ENCODE assay signal across 1 cellular context in the genomic region with DNA sequence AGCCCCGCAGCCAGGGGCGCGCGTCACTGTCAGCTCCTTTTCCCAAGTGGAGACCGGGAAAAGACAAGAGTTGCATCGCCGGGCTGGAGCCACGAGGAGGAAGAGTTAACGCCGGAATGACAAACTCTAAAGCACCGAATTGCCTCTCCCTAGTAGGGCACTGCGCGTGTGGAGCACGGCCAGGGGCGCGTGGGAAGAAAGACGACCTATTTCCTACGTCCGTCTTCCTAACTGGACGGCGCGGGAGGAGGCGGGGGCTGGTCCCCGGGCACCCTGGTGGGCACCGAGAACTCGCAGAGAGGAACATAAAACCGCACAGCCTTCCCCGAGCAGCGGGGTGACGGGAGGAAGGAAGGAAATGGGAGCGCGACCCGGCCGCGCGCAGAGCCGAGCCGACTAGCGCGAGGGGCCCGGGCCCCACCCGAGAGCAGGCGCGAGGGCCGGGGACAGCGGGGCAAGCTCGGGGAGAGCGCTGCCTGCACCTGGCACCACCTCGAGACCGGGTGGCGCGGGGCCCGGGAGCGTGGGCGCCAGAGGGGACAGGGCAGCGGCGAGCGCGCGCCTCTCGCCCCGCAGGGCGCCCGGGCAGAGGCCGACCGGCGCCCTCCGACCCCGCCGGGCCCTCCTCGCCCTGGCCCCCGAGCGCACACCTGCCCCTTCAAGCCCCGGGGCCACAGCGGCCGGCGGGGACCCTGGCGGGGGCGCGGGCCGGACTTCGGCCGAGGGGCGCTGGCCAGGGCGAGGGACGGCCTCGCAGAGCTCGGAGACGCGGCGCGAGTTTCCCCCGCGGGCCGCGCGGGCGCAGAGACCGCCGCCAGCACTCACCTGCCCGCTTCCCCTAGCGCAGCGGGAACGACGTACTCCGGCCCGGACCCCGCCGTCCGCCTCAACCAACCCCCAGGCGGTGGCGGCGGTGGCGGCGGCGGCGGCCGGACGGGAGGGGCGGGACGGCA.
TF ChIP-seq lines count a peak whose summit lies in the region.

No MANE protein-coding gene starts in this region.

TF ChIP-seq in SK-N-SH, 30 proteins besides CTCF, POLR2A, EP300 and RAD21 (continued from another document):
- TF ChIP-seq, protein P1, sequence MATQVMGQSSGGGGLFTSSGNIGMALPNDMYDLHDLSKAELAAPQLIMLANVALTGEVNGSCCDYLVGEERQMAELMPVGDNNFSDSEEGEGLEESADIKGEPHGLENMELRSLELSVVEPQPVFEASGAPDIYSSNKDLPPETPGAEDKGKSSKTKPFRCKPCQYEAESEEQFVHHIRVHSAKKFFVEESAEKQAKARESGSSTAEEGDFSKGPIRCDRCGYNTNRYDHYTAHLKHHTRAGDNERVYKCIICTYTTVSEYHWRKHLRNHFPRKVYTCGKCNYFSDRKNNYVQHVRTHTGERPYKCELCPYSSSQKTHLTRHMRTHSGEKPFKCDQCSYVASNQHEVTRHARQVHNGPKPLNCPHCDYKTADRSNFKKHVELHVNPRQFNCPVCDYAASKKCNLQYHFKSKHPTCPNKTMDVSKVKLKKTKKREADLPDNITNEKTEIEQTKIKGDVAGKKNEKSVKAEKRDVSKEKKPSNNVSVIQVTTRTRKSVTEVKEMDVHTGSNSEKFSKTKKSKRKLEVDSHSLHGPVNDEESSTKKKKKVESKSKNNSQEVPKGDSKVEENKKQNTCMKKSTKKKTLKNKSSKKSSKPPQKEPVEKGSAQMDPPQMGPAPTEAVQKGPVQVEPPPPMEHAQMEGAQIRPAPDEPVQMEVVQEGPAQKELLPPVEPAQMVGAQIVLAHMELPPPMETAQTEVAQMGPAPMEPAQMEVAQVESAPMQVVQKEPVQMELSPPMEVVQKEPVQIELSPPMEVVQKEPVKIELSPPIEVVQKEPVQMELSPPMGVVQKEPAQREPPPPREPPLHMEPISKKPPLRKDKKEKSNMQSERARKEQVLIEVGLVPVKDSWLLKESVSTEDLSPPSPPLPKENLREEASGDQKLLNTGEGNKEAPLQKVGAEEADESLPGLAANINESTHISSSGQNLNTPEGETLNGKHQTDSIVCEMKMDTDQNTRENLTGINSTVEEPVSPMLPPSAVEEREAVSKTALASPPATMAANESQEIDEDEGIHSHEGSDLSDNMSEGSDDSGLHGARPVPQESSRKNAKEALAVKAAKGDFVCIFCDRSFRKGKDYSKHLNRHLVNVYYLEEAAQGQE (IDR thresholded peaks at IDR 0.05; ENCODE audit: low read depth, low read length), result no peak
